ENCODE assay signal across 8 cellular contexts in the genomic region with DNA sequence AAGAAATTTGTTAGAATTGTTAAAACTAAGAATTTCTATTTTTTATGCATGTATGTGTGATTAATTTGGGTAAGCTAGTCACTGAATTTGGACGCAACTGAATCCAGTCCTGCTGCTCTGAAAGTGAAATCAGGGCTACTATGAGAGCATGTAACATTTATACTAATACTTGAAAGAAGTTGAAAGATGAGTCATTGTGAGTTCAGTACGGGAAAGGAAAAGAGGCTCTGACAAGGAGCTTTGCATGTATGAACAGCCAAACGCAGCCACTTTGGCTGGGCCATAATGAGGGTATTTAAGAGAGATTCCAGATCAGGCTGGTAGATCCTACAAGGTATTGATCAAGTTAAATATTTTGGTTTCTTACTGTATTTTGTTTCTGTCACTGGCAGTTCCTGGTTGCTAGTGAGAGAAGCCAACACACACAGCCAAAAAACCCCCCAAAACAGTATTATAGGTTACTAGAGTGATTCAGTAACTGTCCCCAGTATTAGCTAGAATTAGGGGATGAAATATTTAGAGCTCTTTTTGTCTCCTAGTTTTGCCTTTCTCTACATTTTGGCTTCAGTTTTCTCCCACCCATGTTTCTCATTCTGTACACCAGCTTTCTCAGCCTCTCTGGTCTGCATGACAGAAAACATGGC. TPM values are rescaled to one million over a fixed set of nuclear protein-coding genes. Genes with fewer than 3 reads are reported as not detected.
DNase-seq lines count a peak whose midpoint lies in the region; ATAC-seq and TF ChIP-seq lines count a peak whose summit lies in the region.

No MANE protein-coding gene starts in this region.

- ATAC-seq in GM19452 (IDR thresholded peaks at IDR 0.05; ENCODE audit: unreplicated experiment) = peak; percentile 97
- peak; percentile 98 for ATAC-seq in HG03378 (IDR thresholded peaks at IDR 0.05; ENCODE audit: unreplicated experiment)

- no peak overlapping the region for H3K27ac ChIP-seq in vagina

- TF ChIP-seq CTCF in vagina (IDR thresholded peaks at IDR 0.05) = no peak

- H3K9me3 ChIP-seq in vagina = no peaks in the 10 kb centered on the region

- peaks cover 0 to 44% of the 10 kb centered on the region in 2 donors for H3K36me3 ChIP-seq in vagina

- H3K4me3 ChIP-seq in vagina = no peak overlapping the region

- peaks cover 55% of the 10 kb centered on the region for H3K4me1 ChIP-seq in vagina

- no peak for TF ChIP-seq POLR2A in vagina (IDR thresholded peaks at IDR 0.05)

- H3K27me3 ChIP-seq in vagina = no peaks in the 10 kb centered on the region

- intact Hi-C loops in vagina (cut with DNase I) = no loop called here

- DNase-seq in COLO829 (ENCODE audit: low spot score) (peak; percentile 40), dedifferentiated amniotic fluid mesenchymal stem cell (ENCODE audit: extremely low spot score) (peak; percentile 87), NOMO-1 (lab: John Stamatoyannopoulos, UW; ENCODE audit: unreplicated experiment in 2 of 2) (no peak), 8988T (no peak), vagina (ENCODE audit: extremely low spot score in 2 of 2) (no peak), GDM1 (lab: John Stamatoyannopoulos, UW) (no peak)

RNA-seq across cellular contexts. Expression of gene AASDHPPT, which starts 14.1 kb away (rescaled TPM):
- total RNA-seq in vagina = 36.8 TPM

RNA-seq across cellular contexts. Expression of gene KBTBD3, which starts 14.5 kb away (rescaled TPM):
- total RNA-seq in vagina = 3.2 TPM

Comparison
In these comparisons a context has a peak if more than half of its experiments do, and no peak if none do; other contexts are left out.
1. DNase-seq: peak in COLO829 (single experiment) and dedifferentiated amniotic fluid mesenchymal stem cell (single experiment); none in NOMO-1 (0 of 2), 8988T (single experiment), vagina (0 of 2) and GDM1 (single experiment).